ENCODE assay signal across 24 cellular contexts in genomic region chr6:21138359-21139094, GRCh38.
DNase-seq lines count a peak whose midpoint lies in the region; ATAC-seq and TF ChIP-seq lines count a peak whose summit lies in the region.
"Had no signal": no experiment of that assay in that cellular context is flagged by ENCODE, and none has a peak within 500 bp of the region (broad histone marks: within the 10 kb centered on the region; RNA-seq: fewer than 3 reads in every experiment).

No MANE protein-coding gene starts in this region.

- H3K27me3 ChIP-seq in PC-3 (ENCODE audit: low read length), result no peaks in the 10 kb centered on the region
- no peaks in the 10 kb centered on the region for H3K27me3 ChIP-seq in neural progenitor cell
- no peaks in the 10 kb centered on the region for H3K27me3 ChIP-seq in Peyer's patch
- no peaks in the 10 kb centered on the region for H3K27me3 ChIP-seq in CD4-positive, alpha-beta memory T cell (ENCODE audit: insufficient read depth, low read length)
- H3K27me3 ChIP-seq: heart right ventricle, pancreas, tibial artery had no signal

- H3K4me2 ChIP-seq in PC-3 (ENCODE audit: low read length) (no peak overlapping the region), neural progenitor cell (no peak overlapping the region)

- peak; percentile 53 for ATAC-seq in PC-3
- ATAC-seq in GM18868 (IDR thresholded peaks at IDR 0.05; ENCODE audit: unreplicated experiment), result no peak
- ATAC-seq: activated CD8-positive, alpha-beta memory T cell treated with anti-CD3 and anti-CD28 coated beads, Interleukin-2, amount 10 ng/mL, durations not matched to agents 7 days and 5 days; heart right ventricle; left colon; natural killer cell; sciatic nerve; stimulated activated naive CD8-positive, alpha-beta T cell treated with anti-CD3 and anti-CD28 coated beads, Interleukin-15, amount 100 ng/mL, for 72 hours had no signal

- intact Hi-C loops in PC-3 (cut with micrococcal nuclease), result no loop called here
- intact Hi-C loops in CD4-positive, alpha-beta memory T cell (cut with micrococcal nuclease), result no loop called here

- BruUV-seq in PC-3 (replicated peaks; lab: Mats Ljungman, UMichigan), result no TSS peak

- H3K4me1 ChIP-seq in PC-3 (ENCODE audit: insufficient read depth, low read length) (peaks cover 7% of the 10 kb centered on the region; the same call in 1 of the 2 replicates), neural progenitor cell (peaks cover 35% of the 10 kb centered on the region), Peyer's patch (no peaks in the 10 kb centered on the region)
- H3K4me1 ChIP-seq in CD4-positive, alpha-beta memory T cell (ENCODE audit: insufficient read depth, low read length), result no peaks in the 10 kb centered on the region
- H3K4me1 ChIP-seq: pancreas had no signal

- CTCF ChIA-PET in PC-3 (lab: Charles Lee), result no interaction called here
- CTCF ChIA-PET in activated CD4-positive, alpha-beta memory T cell treated with anti-CD3 and anti-CD28 coated beads, Interleukin-2, amount 10 ng/mL, durations not matched to agents 7 days and 5 days (lab: Charles Lee), result no interaction called here
- CTCF ChIA-PET in CD4-positive, alpha-beta memory T cell (lab: Charles Lee; ENCODE audit: partially characterized antibody), result no interaction called here

- H3K4me3 Mint-ChIP-seq in neural progenitor cell, result no peak overlapping the region
- H3K4me3 Mint-ChIP-seq in activated CD4-positive, alpha-beta memory T cell treated with anti-CD3 and anti-CD28 coated beads, Interleukin-2, amount 10 ng/mL, durations not matched to agents 7 days and 5 days, result no peak overlapping the region
- no peak overlapping the region for H3K4me3 Mint-ChIP-seq in CD4-positive, alpha-beta memory T cell
- H3K4me3 Mint-ChIP-seq: activated CD4-positive, alpha-beta T cell treated with anti-CD3 and anti-CD28 coated beads, Interleukin-2, amount 10 ng/mL, durations not matched to agents 7 days and 5 days; activated CD8-positive, alpha-beta memory T cell treated with anti-CD3 and anti-CD28 coated beads, Interleukin-2, amount 10 ng/mL, durations not matched to agents 7 days and 5 days; activated naive CD4-positive, alpha-beta T cell treated with anti-CD3 and anti-CD28 coated beads, Interleukin-2, amount 10 ng/mL, durations not matched to agents 7 days and 5 days; natural killer cell; stimulated activated naive CD8-positive, alpha-beta T cell treated with anti-CD3 and anti-CD28 coated beads, Interleukin-15, amount 100 ng/mL, for 72 hours had no signal

- in situ Hi-C loops in G401 (cut with HindIII; ENCODE audit: low sequenced_read_pairs), result no loop called here

- DNase-seq in G401 (ENCODE audit: low spot score) (peak; percentile 31), PC-3 (peak; percentile 16), fibroblast of villous mesenchyme (ENCODE audit: low read depth) (peak; percentile 58), neural progenitor cell (ENCODE audit: low spot score) (no peak), Peyer's patch (no peak)
- no peak for DNase-seq in activated CD4-positive, alpha-beta memory T cell treated with anti-CD3 and anti-CD28 coated beads, Interleukin-2, amount 10 ng/mL, durations not matched to agents 7 days and 5 days
- no peak for DNase-seq in CD4-positive, alpha-beta memory T cell
- DNase-seq: activated CD4-positive, alpha-beta T cell treated with anti-CD3 and anti-CD28 coated beads, Interleukin-2, amount 10 ng/mL, durations not matched to agents 7 days and 5 days; activated CD8-positive, alpha-beta memory T cell treated with anti-CD3 and anti-CD28 coated beads, Interleukin-2, amount 10 ng/mL, durations not matched to agents 7 days and 5 days; activated naive CD4-positive, alpha-beta T cell treated with anti-CD3 and anti-CD28 coated beads, Interleukin-2, amount 10 ng/mL, durations not matched to agents 7 days and 5 days; amygdala; caudate nucleus; dermis blood vessel endothelial cell; heart right ventricle; Kasumi-1; left colon; midbrain; natural killer cell; NCI-H1694; pancreas; stimulated activated naive CD8-positive, alpha-beta T cell treated with anti-CD3 and anti-CD28 coated beads, Interleukin-15, amount 100 ng/mL, for 72 hours; tibial artery had no signal

- peak overlapping the region; percentile 52 for H3K27ac ChIP-seq in PC-3 (ENCODE audit: low read length)
- no peak overlapping the region for H3K27ac ChIP-seq in neural progenitor cell
- no peak overlapping the region for H3K27ac ChIP-seq in Peyer's patch
- H3K27ac ChIP-seq in CD4-positive, alpha-beta memory T cell (ENCODE audit: low read depth, low read length), result no peak overlapping the region
- H3K27ac ChIP-seq: heart right ventricle, tibial artery had no signal

- peaks cover 3% of the 10 kb centered on the region for H3K9me3 Mint-ChIP-seq in neural progenitor cell
- peaks cover 2% of the 10 kb centered on the region for H3K9me3 Mint-ChIP-seq in activated CD4-positive, alpha-beta memory T cell treated with anti-CD3 and anti-CD28 coated beads, Interleukin-2, amount 10 ng/mL, durations not matched to agents 7 days and 5 days
- H3K9me3 Mint-ChIP-seq in CD4-positive, alpha-beta memory T cell, result peaks cover 0 to 2% (median 0%) of the 10 kb centered on the region in 8 donors
- H3K9me3 Mint-ChIP-seq: activated CD4-positive, alpha-beta T cell treated with anti-CD3 and anti-CD28 coated beads, Interleukin-2, amount 10 ng/mL, durations not matched to agents 7 days and 5 days; activated naive CD4-positive, alpha-beta T cell treated with anti-CD3 and anti-CD28 coated beads, Interleukin-2, amount 10 ng/mL, durations not matched to agents 7 days and 5 days; natural killer cell; stimulated activated naive CD8-positive, alpha-beta T cell treated with anti-CD3 and anti-CD28 coated beads, Interleukin-15, amount 100 ng/mL, for 72 hours had no signal

- peak overlapping the region; percentile 64 for H3K27ac Mint-ChIP-seq in neural progenitor cell
- H3K27ac Mint-ChIP-seq in activated CD4-positive, alpha-beta memory T cell treated with anti-CD3 and anti-CD28 coated beads, Interleukin-2, amount 10 ng/mL, durations not matched to agents 7 days and 5 days, result no peak overlapping the region
- H3K27ac Mint-ChIP-seq in CD4-positive, alpha-beta memory T cell, result no peak overlapping the region
- H3K27ac Mint-ChIP-seq: activated CD4-positive, alpha-beta T cell treated with anti-CD3 and anti-CD28 coated beads, Interleukin-2, amount 10 ng/mL, durations not matched to agents 7 days and 5 days; activated CD8-positive, alpha-beta memory T cell treated with anti-CD3 and anti-CD28 coated beads, Interleukin-2, amount 10 ng/mL, durations not matched to agents 7 days and 5 days; activated naive CD4-positive, alpha-beta T cell treated with anti-CD3 and anti-CD28 coated beads, Interleukin-2, amount 10 ng/mL, durations not matched to agents 7 days and 5 days; natural killer cell; stimulated activated naive CD8-positive, alpha-beta T cell treated with anti-CD3 and anti-CD28 coated beads, Interleukin-15, amount 100 ng/mL, for 72 hours had no signal

- peaks cover 8% of the 10 kb centered on the region for H3K36me3 Mint-ChIP-seq in neural progenitor cell
- no peaks in the 10 kb centered on the region for H3K36me3 Mint-ChIP-seq in activated CD4-positive, alpha-beta memory T cell treated with anti-CD3 and anti-CD28 coated beads, Interleukin-2, amount 10 ng/mL, durations not matched to agents 7 days and 5 days (ENCODE audit: low read depth)
- H3K36me3 Mint-ChIP-seq in CD4-positive, alpha-beta memory T cell, result peaks cover 22 to 46% of the 10 kb centered on the region in 2 donors
- H3K36me3 Mint-ChIP-seq: natural killer cell had no signal

- POLR2A ChIA-PET in PC-3 (lab: Charles Lee; ENCODE audit: unreplicated experiment), result no interaction called here
- POLR2A ChIA-PET in activated CD4-positive, alpha-beta memory T cell treated with anti-CD3 and anti-CD28 coated beads, Interleukin-2, amount 10 ng/mL, durations not matched to agents 7 days and 5 days (lab: Charles Lee), result no interaction called here
- POLR2A ChIA-PET in CD4-positive, alpha-beta memory T cell (lab: Charles Lee; ENCODE audit: partially characterized antibody), result no interaction called here

- H3K9me3 ChIP-seq in PC-3 (ENCODE audit: low read length) (no peaks in the 10 kb centered on the region), neural progenitor cell (ENCODE audit: low read depth) (no peaks in the 10 kb centered on the region), Peyer's patch (no peaks in the 10 kb centered on the region)
- H3K9me3 ChIP-seq in CD4-positive, alpha-beta memory T cell (ENCODE audit: control insufficient read depth in 1 of 2, low read length in 2 of 2), result no peaks in the 10 kb centered on the region
- H3K9me3 ChIP-seq: heart right ventricle, pancreas, tibial artery had no signal

- H2AFZ ChIP-seq in PC-3 (ENCODE audit: low read length), result no peak overlapping the region
- H2AFZ ChIP-seq in neural progenitor cell (replicated peaks), result no peak overlapping the region

- H3F3A ChIP-seq in PC-3 (ENCODE audit: low read length, unreplicated experiment) (no peaks in the 10 kb centered on the region), neural progenitor cell (ENCODE audit: low read depth) (no peaks in the 10 kb centered on the region)

- H3K36me3 ChIP-seq in PC-3 (ENCODE audit: low read depth, low read length) (no peaks in the 10 kb centered on the region), neural progenitor cell (no peaks in the 10 kb centered on the region), Peyer's patch (no peaks in the 10 kb centered on the region)
- no peaks in the 10 kb centered on the region for H3K36me3 ChIP-seq in CD4-positive, alpha-beta memory T cell (ENCODE audit: insufficient read depth, low read length)
- H3K36me3 ChIP-seq: heart right ventricle, pancreas, tibial artery had no signal

- H3K4me1 Mint-ChIP-seq in neural progenitor cell, result peaks cover 58% of the 10 kb centered on the region
- no peaks in the 10 kb centered on the region for H3K4me1 Mint-ChIP-seq in activated CD4-positive, alpha-beta memory T cell treated with anti-CD3 and anti-CD28 coated beads, Interleukin-2, amount 10 ng/mL, durations not matched to agents 7 days and 5 days
- no peaks in the 10 kb centered on the region for H3K4me1 Mint-ChIP-seq in CD4-positive, alpha-beta memory T cell
- H3K4me1 Mint-ChIP-seq: activated CD4-positive, alpha-beta T cell treated with anti-CD3 and anti-CD28 coated beads, Interleukin-2, amount 10 ng/mL, durations not matched to agents 7 days and 5 days; activated CD8-positive, alpha-beta memory T cell treated with anti-CD3 and anti-CD28 coated beads, Interleukin-2, amount 10 ng/mL, durations not matched to agents 7 days and 5 days; activated naive CD4-positive, alpha-beta T cell treated with anti-CD3 and anti-CD28 coated beads, Interleukin-2, amount 10 ng/mL, durations not matched to agents 7 days and 5 days; natural killer cell; stimulated activated naive CD8-positive, alpha-beta T cell treated with anti-CD3 and anti-CD28 coated beads, Interleukin-15, amount 100 ng/mL, for 72 hours had no signal

- no peaks in the 10 kb centered on the region for H3K79me2 ChIP-seq in PC-3 (ENCODE audit: low read length)
- H3K79me2 ChIP-seq in neural progenitor cell (ENCODE audit: low read depth), result no peaks in the 10 kb centered on the region

- H3K27me3 Mint-ChIP-seq in neural progenitor cell (ENCODE audit: insufficient read depth, low read depth), result peaks cover 4% of the 10 kb centered on the region
- no peaks in the 10 kb centered on the region for H3K27me3 Mint-ChIP-seq in activated CD4-positive, alpha-beta memory T cell treated with anti-CD3 and anti-CD28 coated beads, Interleukin-2, amount 10 ng/mL, durations not matched to agents 7 days and 5 days
- H3K27me3 Mint-ChIP-seq in CD4-positive, alpha-beta memory T cell, result no peaks in the 10 kb centered on the region
- H3K27me3 Mint-ChIP-seq: activated CD4-positive, alpha-beta T cell treated with anti-CD3 and anti-CD28 coated beads, Interleukin-2, amount 10 ng/mL, durations not matched to agents 7 days and 5 days; activated CD8-positive, alpha-beta memory T cell treated with anti-CD3 and anti-CD28 coated beads, Interleukin-2, amount 10 ng/mL, durations not matched to agents 7 days and 5 days; activated naive CD4-positive, alpha-beta T cell treated with anti-CD3 and anti-CD28 coated beads, Interleukin-2, amount 10 ng/mL, durations not matched to agents 7 days and 5 days; stimulated activated naive CD8-positive, alpha-beta T cell treated with anti-CD3 and anti-CD28 coated beads, Interleukin-15, amount 100 ng/mL, for 72 hours had no signal

- TF ChIP-seq POLR2A in Peyer's patch (IDR thresholded peaks at IDR 0.05), result no peak

- no peak overlapping the region for H3K4me3 ChIP-seq in PC-3 (ENCODE audit: low read length)
- H3K4me3 ChIP-seq in fibroblast of villous mesenchyme (ENCODE audit: low read depth, low read length), result no peak overlapping the region
- H3K4me3 ChIP-seq in neural progenitor cell, result no peak overlapping the region
- no peak overlapping the region for H3K4me3 ChIP-seq in Peyer's patch
- no peak overlapping the region for H3K4me3 ChIP-seq in CD4-positive, alpha-beta memory T cell (ENCODE audit: low read length in 2 of 2)
- H3K4me3 ChIP-seq: heart right ventricle, pancreas, tibial artery had no signal

- no peak for TF ChIP-seq CTCF in PC-3 (conservative IDR thresholded peaks at IDR 0.05; ENCODE audit: low read depth, low read length)
- no peak for TF ChIP-seq CTCF in fibroblast of villous mesenchyme (IDR thresholded peaks at IDR 0.05; ENCODE audit: insufficient read depth, low read depth, low read length)
- no peak for TF ChIP-seq CTCF in neural progenitor cell (IDR thresholded peaks at IDR 0.05)
- no peak for TF ChIP-seq CTCF in Peyer's patch (IDR thresholded peaks at IDR 0.05)

- no peaks in the 10 kb centered on the region for H4K20me1 ChIP-seq in PC-3 (ENCODE audit: low read length)
- H4K20me1 ChIP-seq in neural progenitor cell (ENCODE audit: low read depth), result no peaks in the 10 kb centered on the region

- no peaks in the 10 kb centered on the region for H3K9me2 ChIP-seq in PC-3 (replicated peaks; ENCODE audit: low read length)

- H3K9ac ChIP-seq in PC-3 (ENCODE audit: low read length) (no peak overlapping the region), neural progenitor cell (no peak overlapping the region)

Comparison
In these comparisons a context has a peak if more than half of its experiments do, and no peak if none do; other contexts are left out.
1. DNase-seq: peak in G401 (single experiment), PC-3 (single experiment) and fibroblast of villous mesenchyme (single experiment); none in neural progenitor cell (single experiment), activated CD4-positive, alpha-beta memory T cell treated with anti-CD3 and anti-CD28 coated beads, Interleukin-2, amount 10 ng/mL, durations not matched to agents 7 days and 5 days (single experiment), Peyer's patch (0 of 3) and CD4-positive, alpha-beta memory T cell (0 of 5).